Comparison of ENCODE assay signal across 1 cellular context in genomic region chr20:48359692-48360337, GRCh38.
TF ChIP-seq lines count a peak whose summit lies in the region.

No MANE protein-coding gene starts in this region.

TF ChIP-seq in GM12878, 131 proteins besides CTCF, POLR2A, EP300 and RAD21 (continued from another document and continues in another):
- TF ChIP-seq ZBTB40 (IDR thresholded peaks at IDR 0.05; ENCODE audit: borderline replicate concordance), result no peak
- TF ChIP-seq, protein P1, sequence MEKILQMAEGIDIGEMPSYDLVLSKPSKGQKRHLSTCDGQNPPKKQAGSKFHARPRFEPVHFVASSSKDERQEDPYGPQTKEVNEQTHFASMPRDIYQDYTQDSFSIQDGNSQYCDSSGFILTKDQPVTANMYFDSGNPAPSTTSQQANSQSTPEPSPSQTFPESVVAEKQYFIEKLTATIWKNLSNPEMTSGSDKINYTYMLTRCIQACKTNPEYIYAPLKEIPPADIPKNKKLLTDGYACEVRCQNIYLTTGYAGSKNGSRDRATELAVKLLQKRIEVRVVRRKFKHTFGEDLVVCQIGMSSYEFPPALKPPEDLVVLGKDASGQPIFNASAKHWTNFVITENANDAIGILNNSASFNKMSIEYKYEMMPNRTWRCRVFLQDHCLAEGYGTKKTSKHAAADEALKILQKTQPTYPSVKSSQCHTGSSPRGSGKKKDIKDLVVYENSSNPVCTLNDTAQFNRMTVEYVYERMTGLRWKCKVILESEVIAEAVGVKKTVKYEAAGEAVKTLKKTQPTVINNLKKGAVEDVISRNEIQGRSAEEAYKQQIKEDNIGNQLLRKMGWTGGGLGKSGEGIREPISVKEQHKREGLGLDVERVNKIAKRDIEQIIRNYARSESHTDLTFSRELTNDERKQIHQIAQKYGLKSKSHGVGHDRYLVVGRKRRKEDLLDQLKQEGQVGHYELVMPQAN (conservative IDR thresholded peaks at IDR 0.05), result no peak
- no peak for TF ChIP-seq CBX5 (IDR thresholded peaks at IDR 0.05; ENCODE audit: low read depth)
- no peak for TF ChIP-seq SMC3 (IDR thresholded peaks at IDR 0.05; ENCODE audit: borderline replicate concordance, low read length)
- no peak for TF ChIP-seq BMI1 (IDR thresholded peaks at IDR 0.05; ENCODE audit: borderline replicate concordance)
- no peak for TF ChIP-seq SUPT20H (IDR thresholded peaks at IDR 0.05; ENCODE audit: borderline replicate concordance, control insufficient read depth, low read depth, low read length)
- TF ChIP-seq CUX1 (IDR thresholded peaks at IDR 0.05; ENCODE audit: insufficient replicate concordance, low read depth, low read length), result no peak
- TF ChIP-seq TCF12 (IDR thresholded peaks at IDR 0.05; ENCODE audit: low read depth, low read length), result peak; percentile 31; the same call in 1 of the 2 replicates
- no peak for TF ChIP-seq FOXK2 (IDR thresholded peaks at IDR 0.05)
- TF ChIP-seq, protein P2, sequence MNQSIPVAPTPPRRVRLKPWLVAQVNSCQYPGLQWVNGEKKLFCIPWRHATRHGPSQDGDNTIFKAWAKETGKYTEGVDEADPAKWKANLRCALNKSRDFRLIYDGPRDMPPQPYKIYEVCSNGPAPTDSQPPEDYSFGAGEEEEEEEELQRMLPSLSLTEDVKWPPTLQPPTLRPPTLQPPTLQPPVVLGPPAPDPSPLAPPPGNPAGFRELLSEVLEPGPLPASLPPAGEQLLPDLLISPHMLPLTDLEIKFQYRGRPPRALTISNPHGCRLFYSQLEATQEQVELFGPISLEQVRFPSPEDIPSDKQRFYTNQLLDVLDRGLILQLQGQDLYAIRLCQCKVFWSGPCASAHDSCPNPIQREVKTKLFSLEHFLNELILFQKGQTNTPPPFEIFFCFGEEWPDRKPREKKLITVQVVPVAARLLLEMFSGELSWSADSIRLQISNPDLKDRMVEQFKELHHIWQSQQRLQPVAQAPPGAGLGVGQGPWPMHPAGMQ (IDR thresholded peaks at IDR 0.05; ENCODE audit: borderline replicate concordance), result no peak
- TF ChIP-seq KAT2A (conservative IDR thresholded peaks at IDR 0.05; ENCODE audit: control insufficient read depth, low read depth, low read length), result no peak
- no peak; the same call in 1 of the 2 replicates for TF ChIP-seq SIN3A (IDR thresholded peaks at IDR 0.05; ENCODE audit: low read depth, low read length)
- no peak for TF ChIP-seq IRF4 (IDR thresholded peaks at IDR 0.05; ENCODE audit: low read depth, low read length)
- TF ChIP-seq ETV6 (conservative IDR thresholded peaks at IDR 0.05 in 1 of 2, IDR thresholded peaks at IDR 0.05 in 1 of 2; ENCODE audit: borderline replicate concordance in 1 of 2, low read depth in 1 of 2), result no peak
- TF ChIP-seq TCF7 (IDR thresholded peaks at IDR 0.05; ENCODE audit: borderline replicate concordance), result no peak
- no peak for TF ChIP-seq MEF2B (IDR thresholded peaks at IDR 0.05; ENCODE audit: partially characterized antibody, poor library complexity, severe bottlenecking)
- no peak for TF ChIP-seq NFXL1 (IDR thresholded peaks at IDR 0.05; ENCODE audit: borderline replicate concordance)
- TF ChIP-seq BRCA1 (IDR thresholded peaks at IDR 0.05; ENCODE audit: low read depth, low read length), result no peak
- TF ChIP-seq PML (IDR thresholded peaks at IDR 0.05; ENCODE audit: low read length), result peak; percentile 34; the same call in 1 of the 2 replicates
- TF ChIP-seq NFYA (IDR thresholded peaks at IDR 0.05; ENCODE audit: borderline replicate concordance, low read depth, low read length), result no peak
- no peak for TF ChIP-seq ZNF384 (IDR thresholded peaks at IDR 0.05; ENCODE audit: borderline replicate concordance, low read depth, low read length)
- TF ChIP-seq NR2C2 (IDR thresholded peaks at IDR 0.05; ENCODE audit: borderline replicate concordance, control insufficient read depth, insufficient read length, low read depth), result no peak
- no peak for TF ChIP-seq ZNF217 (IDR thresholded peaks at IDR 0.05)
- no peak for TF ChIP-seq CHD2 (IDR thresholded peaks at IDR 0.05; ENCODE audit: borderline replicate concordance, low read depth, low read length)
- no peak for TF ChIP-seq PAX8 (IDR thresholded peaks at IDR 0.05)
- no peak for TF ChIP-seq MYC (IDR thresholded peaks at IDR 0.05; ENCODE audit: insufficient read depth, insufficient read length, insufficient replicate concordance, low read length, severe bottlenecking)
- TF ChIP-seq GABPA (IDR thresholded peaks at IDR 0.05; ENCODE audit: low read depth), result no peak
- no peak for TF ChIP-seq CHD4 (IDR thresholded peaks at IDR 0.05)
- TF ChIP-seq, protein P3, sequence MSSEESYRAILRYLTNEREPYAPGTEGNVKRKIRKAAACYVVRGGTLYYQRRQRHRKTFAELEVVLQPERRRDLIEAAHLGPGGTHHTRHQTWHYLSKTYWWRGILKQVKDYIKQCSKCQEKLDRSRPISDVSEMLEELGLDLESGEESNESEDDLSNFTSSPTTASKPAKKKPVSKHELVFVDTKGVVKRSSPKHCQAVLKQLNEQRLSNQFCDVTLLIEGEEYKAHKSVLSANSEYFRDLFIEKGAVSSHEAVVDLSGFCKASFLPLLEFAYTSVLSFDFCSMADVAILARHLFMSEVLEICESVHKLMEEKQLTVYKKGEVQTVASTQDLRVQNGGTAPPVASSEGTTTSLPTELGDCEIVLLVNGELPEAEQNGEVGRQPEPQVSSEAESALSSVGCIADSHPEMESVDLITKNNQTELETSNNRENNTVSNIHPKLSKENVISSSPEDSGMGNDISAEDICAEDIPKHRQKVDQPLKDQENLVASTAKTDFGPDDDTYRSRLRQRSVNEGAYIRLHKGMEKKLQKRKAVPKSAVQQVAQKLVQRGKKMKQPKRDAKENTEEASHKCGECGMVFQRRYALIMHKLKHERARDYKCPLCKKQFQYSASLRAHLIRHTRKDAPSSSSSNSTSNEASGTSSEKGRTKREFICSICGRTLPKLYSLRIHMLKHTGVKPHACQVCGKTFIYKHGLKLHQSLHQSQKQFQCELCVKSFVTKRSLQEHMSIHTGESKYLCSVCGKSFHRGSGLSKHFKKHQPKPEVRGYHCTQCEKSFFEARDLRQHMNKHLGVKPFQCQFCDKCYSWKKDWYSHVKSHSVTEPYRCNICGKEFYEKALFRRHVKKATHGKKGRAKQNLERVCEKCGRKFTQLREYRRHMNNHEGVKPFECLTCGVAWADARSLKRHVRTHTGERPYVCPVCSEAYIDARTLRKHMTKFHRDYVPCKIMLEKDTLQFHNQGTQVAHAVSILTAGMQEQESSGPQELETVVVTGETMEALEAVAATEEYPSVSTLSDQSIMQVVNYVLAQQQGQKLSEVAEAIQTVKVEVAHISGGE (CRISPR knock-in tag; IDR thresholded peaks at IDR 0.05), result no peak
- TF ChIP-seq POLR2AphosphoS5 (IDR thresholded peaks at IDR 0.05; ENCODE audit: low read length), result no peak; the same call in 1 of the 2 replicates
- TF ChIP-seq JUNB (IDR thresholded peaks at IDR 0.05), result no peak
- 0 out of 2 replicates have a peak, but pooled peaks have one; percentile 33 for TF ChIP-seq SMAD5 (IDR thresholded peaks at IDR 0.05; ENCODE audit: low read depth)
- TF ChIP-seq HDAC2 (IDR thresholded peaks at IDR 0.05), result no peak
- TF ChIP-seq, protein P4, sequence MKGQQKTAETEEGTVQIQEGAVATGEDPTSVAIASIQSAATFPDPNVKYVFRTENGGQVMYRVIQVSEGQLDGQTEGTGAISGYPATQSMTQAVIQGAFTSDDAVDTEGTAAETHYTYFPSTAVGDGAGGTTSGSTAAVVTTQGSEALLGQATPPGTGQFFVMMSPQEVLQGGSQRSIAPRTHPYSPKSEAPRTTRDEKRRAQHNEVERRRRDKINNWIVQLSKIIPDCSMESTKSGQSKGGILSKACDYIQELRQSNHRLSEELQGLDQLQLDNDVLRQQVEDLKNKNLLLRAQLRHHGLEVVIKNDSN (IDR thresholded peaks at IDR 0.05; ENCODE audit: borderline replicate concordance, extremely low read length, insufficient read depth, low read depth, low read length), result peak; percentile 91
- no peak for TF ChIP-seq REST (IDR thresholded peaks at IDR 0.05; ENCODE audit: low read depth, low read length)
- TF ChIP-seq, protein P5, sequence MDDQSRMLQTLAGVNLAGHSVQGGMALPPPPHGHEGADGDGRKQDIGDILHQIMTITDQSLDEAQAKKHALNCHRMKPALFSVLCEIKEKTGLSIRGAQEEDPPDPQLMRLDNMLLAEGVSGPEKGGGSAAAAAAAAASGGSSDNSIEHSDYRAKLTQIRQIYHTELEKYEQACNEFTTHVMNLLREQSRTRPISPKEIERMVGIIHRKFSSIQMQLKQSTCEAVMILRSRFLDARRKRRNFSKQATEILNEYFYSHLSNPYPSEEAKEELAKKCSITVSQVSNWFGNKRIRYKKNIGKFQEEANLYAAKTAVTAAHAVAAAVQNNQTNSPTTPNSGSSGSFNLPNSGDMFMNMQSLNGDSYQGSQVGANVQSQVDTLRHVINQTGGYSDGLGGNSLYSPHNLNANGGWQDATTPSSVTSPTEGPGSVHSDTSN (IDR thresholded peaks at IDR 0.05; ENCODE audit: insufficient replicate concordance, low read depth, low read length), result no peak
- no peak for TF ChIP-seq LARP7 (IDR thresholded peaks at IDR 0.05)
